ENCODE assay signal across 27 cellular contexts in the genomic region with DNA sequence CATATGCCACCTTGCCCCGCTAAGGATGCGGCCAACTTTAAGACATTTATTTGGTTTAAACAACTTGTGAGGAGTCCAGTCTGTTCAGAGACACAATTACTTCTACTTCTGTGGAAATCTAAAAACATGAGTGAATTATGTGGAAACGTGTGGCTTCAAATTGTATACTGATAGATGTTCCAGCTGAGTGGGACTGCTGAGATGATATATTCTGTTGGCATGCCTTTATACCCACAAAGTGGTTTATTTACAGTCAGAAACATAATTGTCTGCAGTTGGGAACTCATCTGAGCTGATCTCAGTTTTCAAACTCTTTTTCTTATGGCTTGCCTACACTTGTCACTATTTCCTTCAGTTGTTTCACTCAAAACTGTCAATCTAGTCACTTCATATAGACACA.
"Had no signal": no experiment of that assay in that cellular context is flagged by ENCODE, and none has a peak within 500 bp of the region (broad histone marks: within the 10 kb centered on the region; RNA-seq: fewer than 3 reads in every experiment).

No MANE protein-coding gene starts in this region.

- H3K36me3 ChIP-seq: breast epithelium, esophagus muscularis mucosa, left ventricle myocardium inferior, ovary, right lobe of liver, uterus had no signal

- DNase-seq: activated CD4-positive, alpha-beta T cell treated with anti-CD3 and anti-CD28 coated beads for 4 hours; activated CD4-positive, alpha-beta T cell treated with anti-CD3 and anti-CD28 coated beads, Interleukin-2, amount 50 U/mL, for 48 hours; activated CD4-positive, CD25-positive, alpha-beta regulatory T cell; activated CD8-positive, alpha-beta memory T cell treated with anti-CD3 and anti-CD28 coated beads, Interleukin-2, amount 50 U/mL, for 4 hours; activated effector memory CD4-positive, alpha-beta T cell treated with anti-CD3 and anti-CD28 coated beads, Interleukin-2, amount 50 U/mL, for 16 hours; activated naive CD4-positive, alpha-beta T cell treated with anti-CD3 and anti-CD28 coated beads for 36 hours; activated naive CD8-positive, alpha-beta T cell treated with anti-CD3 and anti-CD28 coated beads, Interleukin-2, amount 10 ng/mL, durations not matched to agents 7 days and 5 days; activated T-cell treated with anti-CD3 and anti-CD28 coated beads, Interleukin-2, amount 50 U/mL, for 1 hour; amygdala; dermis blood vessel endothelial cell; effector CD4-positive, alpha-beta T cell; left ventricle myocardium inferior; naive B cell; ovary; right lobe of liver; stimulated activated CD4-positive, alpha-beta T cell treated with anti-CD3 and anti-CD28 coated beads, Interleukin-1b, Interleukin-23, amount 100 ng/mL, for 48 hours; stimulated activated CD4-positive, alpha-beta T cell treated with anti-CD3 and anti-CD28 coated beads, Interleukin-4, amount 100 ng/mL, for 4 hours; stimulated activated CD8-positive, alpha-beta memory T cell treated with anti-CD3 and anti-CD28 coated beads, Interleukin-4, amount 100 ng/mL, for 48 hours; stimulated activated naive CD8-positive, alpha-beta T cell treated with anti-CD3 and anti-CD28 coated beads, Interleukin-15, amount 100 ng/mL, for 72 hours; substantia nigra; T-cell; uterus had no signal

- H3K9me3 ChIP-seq: breast epithelium, esophagus muscularis mucosa, left ventricle myocardium inferior, ovary, right lobe of liver, uterus had no signal

- H3K4me3 ChIP-seq: breast epithelium, esophagus muscularis mucosa, left ventricle myocardium inferior, lung, ovary, right lobe of liver, skin epidermis, uterus had no signal

- H3K27ac ChIP-seq: breast epithelium, esophagus muscularis mucosa, left ventricle myocardium inferior, ovary, right lobe of liver, skin epidermis, uterus had no signal

- H3K27me3 ChIP-seq: breast epithelium, esophagus muscularis mucosa, ovary, right lobe of liver, uterus had no signal

- H3K4me1 ChIP-seq: breast epithelium, esophagus muscularis mucosa, left ventricle myocardium inferior, right lobe of liver, uterus had no signal

- ATAC-seq: right lobe of liver; stimulated activated memory B cell treated with anti-CD40 and anti-IgM and Interleukin-4, amounts not matched to agents 10 μg/mL and 1 μg/mL and 100 μg/mL, for 72 hours; stimulated activated naive CD8-positive, alpha-beta T cell treated with anti-CD3 and anti-CD28 coated beads, Interleukin-15, amount 100 ng/mL, for 72 hours; T-cell had no signal
